Comparison of ENCODE assay signal across 10 cellular contexts in the genomic region with DNA sequence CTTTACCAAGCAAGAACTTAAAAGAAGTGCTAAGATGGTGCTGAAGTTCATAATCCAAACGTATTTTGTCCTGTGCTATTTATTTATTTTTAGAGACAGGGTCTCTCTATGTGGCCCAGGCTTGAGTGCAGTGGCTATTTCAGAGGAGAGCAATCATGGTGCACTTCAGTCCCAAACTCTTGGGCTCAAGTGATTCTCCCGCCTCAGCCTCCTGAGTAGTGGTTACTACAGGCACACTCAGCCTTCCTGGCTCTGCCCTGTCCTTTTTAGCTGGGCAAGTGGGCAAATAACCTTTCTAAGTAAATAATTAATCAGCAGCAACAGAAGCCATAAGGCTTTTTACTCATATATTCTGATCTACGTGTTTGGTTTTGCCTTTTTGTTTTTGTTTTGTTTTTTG. TPM values are rescaled to one million over a fixed set of nuclear protein-coding genes. Genes with fewer than 3 reads are reported as not detected.
DNase-seq lines count a peak whose midpoint lies in the region; ATAC-seq and TF ChIP-seq lines count a peak whose summit lies in the region.
"Had no signal": no experiment of that assay in that cellular context is flagged by ENCODE, and none has a peak within 500 bp of the region (broad histone marks: within the 10 kb centered on the region; RNA-seq: fewer than 3 reads in every experiment).

No MANE protein-coding gene starts in this region.

- H3K4me2 ChIP-seq in PC-3 (ENCODE audit: low read length), result peak overlapping the region; percentile 87

- H3K9me3 ChIP-seq in PC-3 (ENCODE audit: low read length) (no peaks in the 10 kb centered on the region), thymus (ENCODE audit: control insufficient read depth) (no peaks in the 10 kb centered on the region), sigmoid colon (no peaks in the 10 kb centered on the region), tibial artery (no peaks in the 10 kb centered on the region)
- H3K9me3 ChIP-seq: right atrium auricular region had no signal

- H3K79me2 ChIP-seq in PC-3 (ENCODE audit: low read length), result peaks cover 69% of the 10 kb centered on the region

- no peak for TF ChIP-seq POLR2A in sigmoid colon (IDR thresholded peaks at IDR 0.05)

- H3K4me3 ChIP-seq in PC-3 (ENCODE audit: low read length) (peak overlapping the region; percentile 92), thymus (ENCODE audit: low read length) (peak overlapping the region; percentile 9), sigmoid colon (no peak overlapping the region), tibial artery (no peak overlapping the region)
- H3K4me3 ChIP-seq: right atrium auricular region had no signal

- peaks cover 41% of the 10 kb centered on the region for H3K4me1 Mint-ChIP-seq in activated naive CD4-positive, alpha-beta T cell treated with anti-CD3 and anti-CD28 coated beads for 36 hours (ENCODE audit: low read depth)
- peaks cover 28 to 38% of the 10 kb centered on the region in 2 donors for H3K4me1 Mint-ChIP-seq in effector memory CD8-positive, alpha-beta T cell (ENCODE audit: low read depth in 2 of 2)

- H3K27me3 ChIP-seq in PC-3 (ENCODE audit: low read length) (no peaks in the 10 kb centered on the region), thymus (ENCODE audit: control insufficient read depth, insufficient read depth) (no peaks in the 10 kb centered on the region), sigmoid colon (no peaks in the 10 kb centered on the region), tibial artery (no peaks in the 10 kb centered on the region)
- H3K27me3 ChIP-seq: right atrium auricular region had no signal

- peak overlapping the region; percentile 39 for H3K4me3 Mint-ChIP-seq in activated naive CD4-positive, alpha-beta T cell treated with anti-CD3 and anti-CD28 coated beads for 36 hours
- H3K4me3 Mint-ChIP-seq in effector memory CD8-positive, alpha-beta T cell, result peak overlapping the region in 1 of 2 donors; percentile 5

- H4K20me1 ChIP-seq in PC-3 (ENCODE audit: low read length), result peaks cover 21% of the 10 kb centered on the region

- peak overlapping the region; percentile 50 for H3K27ac Mint-ChIP-seq in activated naive CD4-positive, alpha-beta T cell treated with anti-CD3 and anti-CD28 coated beads for 36 hours
- peak overlapping the region; percentile 49 to 96 for H3K27ac Mint-ChIP-seq in effector memory CD8-positive, alpha-beta T cell
- H3K27ac Mint-ChIP-seq: CD8-positive, alpha-beta T cell had no signal

- no peak overlapping the region for H2AFZ ChIP-seq in PC-3 (ENCODE audit: low read length)

- H3K36me3 ChIP-seq in PC-3 (ENCODE audit: low read depth, low read length), result no peaks in the 10 kb centered on the region
- no peaks in the 10 kb centered on the region for H3K36me3 ChIP-seq in thymus (ENCODE audit: control insufficient read depth, insufficient read depth)
- no peaks in the 10 kb centered on the region for H3K36me3 ChIP-seq in sigmoid colon
- H3K36me3 ChIP-seq in tibial artery, result no peaks in the 10 kb centered on the region
- H3K36me3 ChIP-seq: right atrium auricular region had no signal

- POLR2A ChIA-PET in PC-3 (lab: Charles Lee; ENCODE audit: unreplicated experiment), result no interaction called here

- TF ChIP-seq EP300 in sigmoid colon (IDR thresholded peaks at IDR 0.05), result no peak

- peaks cover 17% of the 10 kb centered on the region for H3K36me3 Mint-ChIP-seq in activated naive CD4-positive, alpha-beta T cell treated with anti-CD3 and anti-CD28 coated beads for 36 hours (ENCODE audit: low read depth)
- H3K36me3 Mint-ChIP-seq in effector memory CD8-positive, alpha-beta T cell (ENCODE audit: insufficient read depth), result peaks cover 19% of the 10 kb centered on the region

- CTCF ChIA-PET in activated naive CD4-positive, alpha-beta T cell treated with anti-CD3 and anti-CD28 coated beads for 36 hours (lab: Charles Lee), result interaction anchor here (0.7 to 5.4 kb wide), 2 partner anchors 25 to 34 kb away, joined by 3 to 43 read pairs; no protein-coding TSS in a partner anchor
- CTCF ChIA-PET in PC-3 (lab: Charles Lee), result no interaction called here

- H3K27ac ChIP-seq in PC-3 (ENCODE audit: low read length), result peak overlapping the region; percentile 62
- no peak overlapping the region for H3K27ac ChIP-seq in thymus (ENCODE audit: low read depth)
- no peak overlapping the region for H3K27ac ChIP-seq in sigmoid colon
- H3K27ac ChIP-seq in tibial artery, result no peak overlapping the region
- H3K27ac ChIP-seq: right atrium auricular region had no signal

- intact Hi-C loops in activated naive CD4-positive, alpha-beta T cell treated with anti-CD3 and anti-CD28 coated beads for 36 hours (cut with micrococcal nuclease), result loop anchor here (1.0 to 10.0 kb wide), 7 partner anchors 26 to 1091 kb away; a partner anchor contains a TSS
- intact Hi-C loops in PC-3 (cut with micrococcal nuclease) (loop anchor here (2.0 kb wide), 1 partner anchor 25 kb away; no protein-coding TSS in a partner anchor), sigmoid colon (cut with DNase I) (no loop called here), tibial artery (cut with DNase I; ENCODE audit: low total_unique reads) (loop anchor here (10.0 kb wide), 1 partner anchor 131 kb away; a partner anchor contains a TSS)

- H3K9me2 ChIP-seq in PC-3 (replicated peaks; ENCODE audit: low read length), result no peaks in the 10 kb centered on the region

- H3K9me3 Mint-ChIP-seq in activated naive CD4-positive, alpha-beta T cell treated with anti-CD3 and anti-CD28 coated beads for 36 hours, result no peaks in the 10 kb centered on the region
- no peaks in the 10 kb centered on the region for H3K9me3 Mint-ChIP-seq in effector memory CD8-positive, alpha-beta T cell
- H3K9me3 Mint-ChIP-seq: CD8-positive, alpha-beta T cell had no signal

- peak; percentile 7; the same call in 1 of the 2 replicates for ATAC-seq in PC-3
- ATAC-seq in effector memory CD8-positive, alpha-beta T cell (replicated peaks), result no peak
- ATAC-seq: CD8-positive, alpha-beta T cell had no signal

- H3F3A ChIP-seq in PC-3 (ENCODE audit: low read length, unreplicated experiment), result no peaks in the 10 kb centered on the region

- H3K27me3 Mint-ChIP-seq in activated naive CD4-positive, alpha-beta T cell treated with anti-CD3 and anti-CD28 coated beads for 36 hours (ENCODE audit: low read depth), result no peaks in the 10 kb centered on the region
- H3K27me3 Mint-ChIP-seq in effector memory CD8-positive, alpha-beta T cell, result no peaks in the 10 kb centered on the region

- no TSS peak for BruUV-seq in PC-3 (replicated peaks; lab: Mats Ljungman, UMichigan)

- peak overlapping the region; percentile 93; the same call in 1 of the 2 replicates for H3K9ac ChIP-seq in PC-3 (ENCODE audit: low read length)

- 63% methylated on average over 3 of the region's 3 CpGs for WGBS in thymus
- WGBS in sigmoid colon, 2 donors, result 18 to 61% methylated on average over 3 of the region's 3 CpGs

- TF ChIP-seq CTCF in PC-3 (conservative IDR thresholded peaks at IDR 0.05; ENCODE audit: low read depth, low read length) (no peak), sigmoid colon (IDR thresholded peaks at IDR 0.05) (no peak), tibial artery (IDR thresholded peaks at IDR 0.05) (no peak)

- H3K4me1 ChIP-seq in PC-3 (ENCODE audit: insufficient read depth, low read length), result peaks cover 25% of the 10 kb centered on the region
- H3K4me1 ChIP-seq in thymus (ENCODE audit: control insufficient read depth, insufficient read depth, low read length), result peaks cover 24% of the 10 kb centered on the region
- H3K4me1 ChIP-seq in sigmoid colon, result peaks cover 0 to 31% (median 24%) of the 10 kb centered on the region in 4 donors
- peaks cover 0 to 26% (median 15%) of the 10 kb centered on the region in 4 donors for H3K4me1 ChIP-seq in tibial artery

- no peak for DNase-seq in activated naive CD4-positive, alpha-beta T cell treated with anti-CD3 and anti-CD28 coated beads for 36 hours
- no peak for DNase-seq in activated naive CD4-positive, alpha-beta T cell treated with Interleukin-2 at 50 U/mL for 16 hours
- DNase-seq in PC-3 (peak; percentile 31), sigmoid colon (no peak), tibial artery (no peak), SIG-M5 treated with dmso at 0.1 percent for 504 hours (lab: John Stamatoyannopoulos, UW; ENCODE audit: unreplicated experiment) (no peak)
- DNase-seq in effector memory CD8-positive, alpha-beta T cell, result no peak
- DNase-seq: CD8-positive, alpha-beta T cell had no signal

RNA-seq across cellular contexts. Expression of a gene that starts 2.6 kb away (rescaled TPM):
- 100 to 1,000 TPM; 246 to 250 TPM for total RNA-seq in activated naive CD4-positive, alpha-beta T cell treated with anti-CD3 and anti-CD28 coated beads for 36 hours
- total RNA-seq in PC-3 (2014; rRNA removed), result 69.0 and 87.1 TPM in 2 replicates
- polyA plus RNA-seq in thymus, result 18.6 TPM
- total RNA-seq in sigmoid colon, result 10 to 100 TPM; 33.9 to 56.5 (median 38.0) TPM
- 10 to 100 TPM in 2 of 3 donors, 1 to 10 TPM in 1; 7.2 to 57.9 (median 22.4) TPM for polyA plus RNA-seq in sigmoid colon

RNA-seq across cellular contexts. Expression of a gene that starts 17.8 kb away (rescaled TPM):
- 10 to 100 TPM; 36.3 to 40.5 TPM for total RNA-seq in activated naive CD4-positive, alpha-beta T cell treated with anti-CD3 and anti-CD28 coated beads for 36 hours
- total RNA-seq in PC-3 (2014; rRNA removed), result 86.3 and 129 TPM in 2 replicates
- 16.8 TPM for polyA plus RNA-seq in thymus
- total RNA-seq in sigmoid colon, result 10 to 100 TPM; 15.0 to 22.4 (median 17.8) TPM
- 10 to 100 TPM; 11.4 to 91.6 (median 36.1) TPM for polyA plus RNA-seq in sigmoid colon

Comparison
In these comparisons a context has a peak if more than half of its experiments do, and no peak if none do; other contexts are left out.
1. H3K4me3 ChIP-seq: peak in PC-3 (single experiment) and thymus (single experiment); none in sigmoid colon (0 of 4) and tibial artery (0 of 2).